In genomic region chr21:6541036-6541435, GRCh38 we compare ENCODE assay signal across 2 cellular contexts.
A peak's percentile ranks its signal among the peaks of the same experiment; 100 is the strongest.
DNase-seq lines count a peak whose midpoint lies in the region; ATAC-seq, FAIRE-seq and TF ChIP-seq lines count a peak whose summit lies in the region.
"Not testable (repeated sequence)": the region's sequence is repeated elsewhere in the genome, so short reads cannot be mapped to it uniquely, and the experiment has no call there.

No MANE protein-coding gene starts in this region.

- TF ChIP-seq POLR2A in body of pancreas (IDR thresholded peaks at IDR 0.05), result not testable (repeated sequence)

- H3K36me3 ChIP-seq in body of pancreas (replicated peaks in 1 of 2; ENCODE audit: insufficient read depth in 1 of 2, low read depth in 2 of 2); pancreas: not testable (repeated sequence)

- not testable (repeated sequence) for TF ChIP-seq CTCF in body of pancreas (IDR thresholded peaks at IDR 0.05); pancreas (IDR thresholded peaks at IDR 0.05)

- H3K4me3 ChIP-seq in body of pancreas, pancreas: not testable (repeated sequence)

- no CpG with 5 or more reads among the region's 11 CpGs for WGBS in body of pancreas, 2 donors
- WGBS in pancreas, 2 donors, result no CpG with 5 or more reads among the region's 11 CpGs

- ATAC-seq in body of pancreas (peak; percentile 93), pancreas (peak; percentile 88 to 96 (median 92))

- not testable (repeated sequence) for DNase-seq in body of pancreas, pancreas

- H3K27me3 ChIP-seq in body of pancreas, pancreas: not testable (repeated sequence)

- not testable (repeated sequence) for H3K27ac ChIP-seq in body of pancreas, pancreas

- H3K9me3 ChIP-seq in body of pancreas, pancreas: not testable (repeated sequence)

- not testable (repeated sequence) for FAIRE-seq in pancreas (lab: Jason Lieb, UNC)

- intact Hi-C loops in body of pancreas (cut with DNase I); pancreas (cut with DNase I): not testable (repeated sequence)

- not testable (repeated sequence) for H3K4me1 ChIP-seq in body of pancreas, pancreas
